ENCODE assay signal across 18 cellular contexts in genomic region chr10:122768033-122768745, GRCh38.
DNase-seq lines count a peak whose midpoint lies in the region; ATAC-seq and TF ChIP-seq lines count a peak whose summit lies in the region.
"Had no signal": no experiment of that assay in that cellular context is flagged by ENCODE, and none has a peak within 500 bp of the region (broad histone marks: within the 10 kb centered on the region; RNA-seq: fewer than 3 reads in every experiment).

No MANE protein-coding gene starts in this region.

- WGBS in mammary epithelial cell (ENCODE audit: low coverage, missing lambda C conversion rate), result 57% methylated on average over 12 of the region's 12 CpGs

- H3K4me2 ChIP-seq in mammary epithelial cell (ENCODE audit: insufficient read depth, low read depth, low read length), result no peak overlapping the region
- H3K4me2 ChIP-seq: A549, GM23338 had no signal

- no peak overlapping the region for H3K4me3 Mint-ChIP-seq in HFFc6
- H3K4me3 Mint-ChIP-seq in CD4-positive, alpha-beta memory T cell, result no peak overlapping the region
- H3K4me3 Mint-ChIP-seq: CD8-positive, alpha-beta T cell; GM23338 had no signal

- no peaks in the 10 kb centered on the region for H3K36me3 Mint-ChIP-seq in HFFc6 (ENCODE audit: low read depth)
- no peaks in the 10 kb centered on the region for H3K36me3 Mint-ChIP-seq in CD4-positive, alpha-beta memory T cell
- H3K36me3 Mint-ChIP-seq: CD8-positive, alpha-beta T cell had no signal

- no peaks in the 10 kb centered on the region for H3K9me3 ChIP-seq in mammary epithelial cell (replicated peaks; ENCODE audit: insufficient read depth, low read length)
- H3K9me3 ChIP-seq in breast epithelium, result peaks cover 0 to 3% of the 10 kb centered on the region in 2 donors
- no peaks in the 10 kb centered on the region for H3K9me3 ChIP-seq in upper lobe of right lung
- no peaks in the 10 kb centered on the region for H3K9me3 ChIP-seq in CD4-positive, alpha-beta memory T cell (ENCODE audit: control insufficient read depth in 1 of 2, low read length in 2 of 2)
- H3K9me3 ChIP-seq in MG63, result no peaks in the 10 kb centered on the region
- H3K9me3 ChIP-seq: A549 had no signal

- BruUV-seq in mammary epithelial cell (replicated peaks; lab: Mats Ljungman, UMichigan), result no TSS peak

- no peak for TF ChIP-seq POLR2A in breast epithelium (IDR thresholded peaks at IDR 0.05)

- intact Hi-C loops in mammary epithelial cell (cut with micrococcal nuclease) (no loop called here), breast epithelium (cut with DNase I; ENCODE audit: low total_unique reads) (no loop called here), upper lobe of right lung (cut with DNase I) (no loop called here)
- intact Hi-C loops in CD4-positive, alpha-beta memory T cell (cut with micrococcal nuclease), result no loop called here

- no peak overlapping the region for H3K27ac Mint-ChIP-seq in HFFc6
- no peak overlapping the region for H3K27ac Mint-ChIP-seq in CD4-positive, alpha-beta memory T cell
- H3K27ac Mint-ChIP-seq: CD8-positive, alpha-beta T cell; GM23338 had no signal

- H3K4me3 ChIP-seq in mammary epithelial cell (replicated peaks in 1 of 3; ENCODE audit: insufficient read depth in 1 of 3, low read depth in 2 of 3, low read length in 3 of 3), result no peak overlapping the region
- H3K4me3 ChIP-seq in breast epithelium, result no peak overlapping the region
- no peak overlapping the region for H3K4me3 ChIP-seq in upper lobe of right lung
- H3K4me3 ChIP-seq in CD4-positive, alpha-beta memory T cell (ENCODE audit: low read length in 2 of 2), result no peak overlapping the region
- no peak overlapping the region for H3K4me3 ChIP-seq in MG63
- H3K4me3 ChIP-seq: A549, GM23338 had no signal

- no peaks in the 10 kb centered on the region for H4K20me1 ChIP-seq in mammary epithelial cell (ENCODE audit: insufficient read depth, low read length)

- H3K4me1 ChIP-seq in mammary epithelial cell (ENCODE audit: insufficient read depth, low read length) (no peaks in the 10 kb centered on the region), breast epithelium (no peaks in the 10 kb centered on the region), foreskin keratinocyte (no peaks in the 10 kb centered on the region), upper lobe of right lung (no peaks in the 10 kb centered on the region)
- no peaks in the 10 kb centered on the region for H3K4me1 ChIP-seq in CD4-positive, alpha-beta memory T cell (ENCODE audit: insufficient read depth, low read length)
- H3K4me1 ChIP-seq: A549 had no signal

- no peak overlapping the region for H3K27ac ChIP-seq in mammary epithelial cell (ENCODE audit: insufficient read depth, low read depth, low read length)
- no peak overlapping the region for H3K27ac ChIP-seq in breast epithelium
- no peak overlapping the region for H3K27ac ChIP-seq in foreskin keratinocyte
- H3K27ac ChIP-seq in upper lobe of right lung, result no peak overlapping the region
- H3K27ac ChIP-seq in CD4-positive, alpha-beta memory T cell (ENCODE audit: low read depth, low read length), result no peak overlapping the region
- H3K27ac ChIP-seq: 22Rv1, A549, C4-2B had no signal

- TF ChIP-seq CTCF in mammary epithelial cell (conservative IDR thresholded peaks at IDR 0.05 in 1 of 2, IDR thresholded peaks at IDR 0.05 in 1 of 2; ENCODE audit: extremely low read depth in 1 of 2, insufficient read depth in 1 of 2, low read depth in 1 of 2, low read length in 2 of 2) (no peak), breast epithelium (IDR thresholded peaks at IDR 0.05) (no peak), foreskin keratinocyte (conservative IDR thresholded peaks at IDR 0.05) (no peak), upper lobe of right lung (IDR thresholded peaks at IDR 0.05) (no peak), HFFc6 (IDR thresholded peaks at IDR 0.05) (no peak)

- H3K9me3 Mint-ChIP-seq in HFFc6, result peaks cover 17% of the 10 kb centered on the region
- H3K9me3 Mint-ChIP-seq in CD4-positive, alpha-beta memory T cell, result peaks cover 0 to 5% (median 2%) of the 10 kb centered on the region in 8 donors
- H3K9me3 Mint-ChIP-seq: CD8-positive, alpha-beta T cell had no signal

- H3K27me3 ChIP-seq in mammary epithelial cell (ENCODE audit: insufficient read depth, low read length) (peaks cover 5% of the 10 kb centered on the region), breast epithelium (no peaks in the 10 kb centered on the region), foreskin keratinocyte (peaks cover 21% of the 10 kb centered on the region), upper lobe of right lung (no peaks in the 10 kb centered on the region), MG63 (peaks cover 6% of the 10 kb centered on the region; the same call in 1 of the 2 replicates)
- no peaks in the 10 kb centered on the region for H3K27me3 ChIP-seq in CD4-positive, alpha-beta memory T cell (ENCODE audit: insufficient read depth, low read length)

- POLR2A ChIA-PET in CD4-positive, alpha-beta memory T cell (lab: Charles Lee; ENCODE audit: partially characterized antibody), result no interaction called here

- CTCF ChIA-PET in mammary epithelial cell (lab: Charles Lee; ENCODE audit: low non-redundant PET), result no interaction called here
- CTCF ChIA-PET in CD4-positive, alpha-beta memory T cell (lab: Charles Lee; ENCODE audit: partially characterized antibody), result no interaction called here

- DNase-seq in mammary epithelial cell (peak; percentile 16), breast epithelium (ENCODE audit: low spot score in 2 of 2) (no peak), foreskin keratinocyte (peak in 1 of 2 donors; percentile 9), upper lobe of right lung (no peak), HFFc6 (no peak), MG63 (no peak)
- no peak for DNase-seq in CD4-positive, alpha-beta memory T cell
- DNase-seq: AML-193; CD8-positive, alpha-beta T cell; COR-L47; DMS 273 treated with DMSO at 0.1 percent for 48 hours; DMS53; HCEC 1CT; KG1 had no signal

- dilution Hi-C loops in mammary epithelial cell (cut with HindIII; ENCODE audit: low sequenced_read_pairs), result loop anchor here (10.0 kb wide), 1 partner anchor 57 kb away; no protein-coding TSS in a partner anchor

- H2AFZ ChIP-seq in mammary epithelial cell (ENCODE audit: low read depth, low read length), result no peak overlapping the region
- H2AFZ ChIP-seq: GM23338 had no signal

- H3K4me1 Mint-ChIP-seq in HFFc6 (ENCODE audit: low read depth), result no peaks in the 10 kb centered on the region
- H3K4me1 Mint-ChIP-seq in CD4-positive, alpha-beta memory T cell, result no peaks in the 10 kb centered on the region
- H3K4me1 Mint-ChIP-seq: GM23338 had no signal

- H3K79me2 ChIP-seq in mammary epithelial cell (ENCODE audit: insufficient read depth, low read length), result no peaks in the 10 kb centered on the region

- ATAC-seq in foreskin keratinocyte (peak; percentile 52), upper lobe of right lung (peak; percentile 14)
- ATAC-seq: A549; CD8-positive, alpha-beta T cell; GM23338 had no signal

- no peaks in the 10 kb centered on the region; the same call in 1 of the 2 replicates for H3K27me3 Mint-ChIP-seq in HFFc6 (ENCODE audit: insufficient read depth)
- peaks cover 26 to 32% of the 10 kb centered on the region in 2 donors for H3K27me3 Mint-ChIP-seq in CD4-positive, alpha-beta memory T cell

- H3K36me3 ChIP-seq in mammary epithelial cell (ENCODE audit: insufficient read depth, low read length) (no peaks in the 10 kb centered on the region), breast epithelium (no peaks in the 10 kb centered on the region), upper lobe of right lung (no peaks in the 10 kb centered on the region), MG63 (no peaks in the 10 kb centered on the region)
- no peaks in the 10 kb centered on the region for H3K36me3 ChIP-seq in CD4-positive, alpha-beta memory T cell (ENCODE audit: insufficient read depth, low read length)

- H3K9ac ChIP-seq in mammary epithelial cell (ENCODE audit: insufficient read depth, low read length), result no peak overlapping the region

- in situ Hi-C loops in mammary epithelial cell (cut with MboI; ENCODE audit: low sequenced_read_pairs in 2 of 2), result no loop called here
